Comparison of ENCODE assay signal across 20 cellular contexts in the genomic region with DNA sequence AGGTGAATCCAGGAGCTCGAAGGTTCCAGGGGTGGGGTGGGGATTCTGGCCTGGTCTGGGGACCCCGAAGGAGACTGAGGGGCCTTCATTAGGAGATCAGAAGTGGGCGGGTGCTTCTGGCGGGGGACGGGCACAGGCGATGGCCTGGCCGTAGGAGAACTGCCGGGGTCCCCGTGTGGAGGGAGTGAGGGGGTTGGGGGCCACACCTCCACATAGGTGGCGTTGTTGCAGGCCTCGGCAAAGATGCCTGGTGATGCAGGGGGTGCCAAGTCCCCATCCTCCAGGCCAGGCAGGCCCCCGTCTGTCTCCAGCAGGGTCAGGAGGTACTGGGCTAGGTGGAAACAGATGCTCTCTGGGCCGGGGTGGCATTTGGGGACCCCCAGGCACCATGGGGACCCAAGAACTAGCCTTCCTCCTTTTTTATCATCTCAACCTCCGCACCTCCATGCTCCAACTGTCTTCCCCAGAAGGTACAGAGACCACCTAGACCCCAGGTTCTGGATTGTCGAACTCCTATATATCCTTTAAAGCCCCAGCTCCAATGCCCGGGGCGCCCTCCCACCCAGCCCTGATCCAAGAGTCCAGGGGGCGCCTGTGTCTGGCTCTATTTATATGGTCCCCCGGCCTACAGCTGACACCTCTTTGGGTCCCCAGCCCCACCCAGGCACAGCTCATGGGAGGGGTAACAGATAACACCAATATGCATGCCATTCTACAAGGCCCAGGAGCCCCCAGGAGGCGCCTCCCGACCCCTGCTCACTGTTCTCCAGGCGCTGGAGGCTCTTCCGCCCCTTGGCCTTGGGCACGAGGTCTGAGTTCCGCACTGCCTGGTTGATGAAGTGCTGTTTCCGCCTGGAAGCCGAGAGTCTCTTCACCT. TPM values are rescaled to one million over a fixed set of nuclear protein-coding genes. Genes with fewer than 3 reads are reported as not detected.
"Had no signal": no experiment of that assay in that cellular context is flagged by ENCODE, and none has a peak within 500 bp of the region (broad histone marks: within the 10 kb centered on the region; RNA-seq: fewer than 3 reads in every experiment).

No MANE protein-coding gene starts in this region.

- H3K4me2 ChIP-seq: smooth muscle cell had no signal

- H3K9me3 ChIP-seq: esophagus squamous epithelium, right lobe of liver, transverse colon had no signal

- H3K27me3 ChIP-seq: esophagus squamous epithelium, right lobe of liver, transverse colon had no signal

- H3K27ac ChIP-seq: esophagus squamous epithelium had no signal

- H3K4me3 ChIP-seq: esophagus squamous epithelium, right lobe of liver, smooth muscle cell, transverse colon had no signal

- H3K36me3 ChIP-seq: transverse colon had no signal

- DNase-seq: activated CD8-positive, alpha-beta T cell treated with anti-CD3 and anti-CD28 coated beads for 36 hours; activated gamma-delta T cell; activated T-cell treated with anti-CD3 and anti-CD28 coated beads, Interleukin-2, amount 50 U/mL, for 48 hours; esophagus squamous epithelium; hippocampal formation; kidney glomerular epithelial cell; left ventricle myocardium superior; stimulated activated CD4-positive, alpha-beta T cell treated with anti-CD3 and anti-CD28 coated beads, Interleukin-4, amount 100 ng/mL, for 4 hours; stimulated activated CD8-positive, alpha-beta memory T cell treated with anti-CD3 and anti-CD28 coated beads, Interleukin-4, amount 100 ng/mL, for 48 hours; stimulated activated naive CD8-positive, alpha-beta T cell treated with anti-CD3 and anti-CD28 coated beads, Interleukin-15, Interleukin-2, amounts not matched to agents 100 U/mL and 50 U/mL, for 24 hours; transverse colon had no signal

- FAIRE-seq: endothelial cell of umbilical vein had no signal

- H3K4me1 ChIP-seq: transverse colon had no signal

RNA-seq across cellular contexts. Expression of a gene that starts 8.2 kb away (rescaled TPM):
- total RNA-seq: activated CD4-positive, alpha-beta T cell treated with anti-CD3 and anti-CD28 coated beads for 36 hours; activated CD8-positive, alpha-beta T cell treated with anti-CD3 and anti-CD28 coated beads for 36 hours; activated naive CD4-positive, alpha-beta T cell treated with anti-CD3 and anti-CD28 coated beads, Interleukin-2, amount 50 U/mL, for 72 hours; endothelial cell of umbilical vein; esophagus squamous epithelium; fibroblast of villous mesenchyme; glomerular endothelial cell; left ventricle myocardium superior; osteoblast; pulmonary artery endothelial cell; right lobe of liver; smooth muscle cell; transverse colon had no signal
- polyA plus RNA-seq: endothelial cell of umbilical vein, smooth muscle cell had no signal

RNA-seq across cellular contexts. Expression of a gene that starts 15.7 kb away (rescaled TPM):
- total RNA-seq: endothelial cell of umbilical vein, fibroblast of villous mesenchyme, left ventricle myocardium superior, osteoblast, pulmonary artery endothelial cell, smooth muscle cell, transverse colon had no signal
- polyA plus RNA-seq: endothelial cell of umbilical vein had no signal
